ENCODE assay signal across 8 cellular contexts in genomic region chr6:144283781-144284473, GRCh38. TPM values are rescaled to one million over a fixed set of nuclear protein-coding genes. Genes with fewer than 3 reads are reported as not detected.
DNase-seq lines count a peak whose midpoint lies in the region; ATAC-seq, FAIRE-seq and TF ChIP-seq lines count a peak whose summit lies in the region.

No MANE protein-coding gene starts in this region.

- in situ Hi-C loops in astrocyte of the cerebellum (cut with HindIII; ENCODE audit: low sequenced_read_pairs): loop anchor here (25.0 kb wide), 1 partner anchor 172 kb away; no protein-coding TSS in a partner anchor

- no peak for TF ChIP-seq POLR2A in right lobe of liver (IDR thresholded peaks at IDR 0.05)

- TF ChIP-seq CTCF in HEK293 (tag by site-specific recombination; IDR thresholded peaks at IDR 0.05) (no peak), astrocyte of the cerebellum (IDR thresholded peaks at IDR 0.05; ENCODE audit: low read depth, low read length, missing control alignments) (peak; percentile 31), right lobe of liver (IDR thresholded peaks at IDR 0.05) (peak in 3 of 4 donors; percentile 6 to 13 (median 9))

- H3K27me3 ChIP-seq in ACC112 (ENCODE audit: insufficient read depth, low read length): no peaks in the 10 kb centered on the region
- H3K27me3 ChIP-seq in right lobe of liver: no peaks in the 10 kb centered on the region

- whole genome bisulfite sequencing in right lobe of liver (ENCODE audit: insufficient coverage, low coverage, low lambda C conversion rate, missing lambda C conversion rate): 6% methylated on average over 13 of the region's 13 CpGs

- peak overlapping the region; percentile 89 for H2AFZ ChIP-seq in ACC112 (ENCODE audit: low read length, unreplicated experiment)

- peaks cover 16% of the 10 kb centered on the region for H3K4me1 ChIP-seq in ACC112 (ENCODE audit: control insufficient read depth, insufficient read depth, low read length, unreplicated experiment)
- peaks cover 9% of the 10 kb centered on the region; the same call in 1 of the 2 replicates for H3K4me1 ChIP-seq in HEK293 (ENCODE audit: control insufficient read depth, insufficient read depth, low read length)
- peaks cover 0 to 19% (median 5%) of the 10 kb centered on the region in 4 donors for H3K4me1 ChIP-seq in right lobe of liver

- CTCF ChIA-PET in HEK293 (lab: Yijun Ruan, JAX): no interaction called here

- H3K4me3 ChIP-seq in ACC112 (ENCODE audit: low read depth, low read length): peak overlapping the region; percentile 91
- peak overlapping the region; percentile 86 for H3K4me3 ChIP-seq in HEK293 (ENCODE audit: low read depth, low read length)
- peak overlapping the region; percentile 82 for H3K4me3 ChIP-seq in astrocyte of the cerebellum (ENCODE audit: low read depth, low read length)
- peak overlapping the region; percentile 80 to 94 (median 89) for H3K4me3 ChIP-seq in right lobe of liver

- ATAC-seq in right lobe of liver (no peak), GM19397 (IDR thresholded peaks at IDR 0.05; ENCODE audit: unreplicated experiment) (no peak)

- POLR2A ChIA-PET in HEK293 (lab: Yijun Ruan, JAX): interaction anchor here (0.6 to 1.2 kb wide), 3 partner anchors 19 to 92 kb away, joined by 3 to 4 read pairs (median 3); no protein-coding TSS in a partner anchor

- peak overlapping the region; percentile 73 for H3K27ac ChIP-seq in ACC112 (ENCODE audit: low read depth, low read length)
- peak overlapping the region; percentile 99; the same call in 1 of the 2 replicates for H3K27ac ChIP-seq in HEK293 (ENCODE audit: extremely low read depth, low read depth, low read length)
- peak overlapping the region; percentile 31 to 96 (median 96) for H3K27ac ChIP-seq in right lobe of liver

- H3K36me3 ChIP-seq in ACC112 (ENCODE audit: insufficient read depth, low read length) (no peaks in the 10 kb centered on the region), HEK293 (ENCODE audit: control insufficient read depth in 2 of 2, insufficient read depth in 1 of 2, low read length in 2 of 2) (no peaks in the 10 kb centered on the region), right lobe of liver (no peaks in the 10 kb centered on the region)

- FAIRE-seq in urothelium cell line (lab: Jason Lieb, UNC): no peak

- H3K9me3 ChIP-seq in HEK293 (ENCODE audit: control insufficient read depth, insufficient read depth, low read depth, low read length): no peaks in the 10 kb centered on the region
- no peaks in the 10 kb centered on the region for H3K9me3 ChIP-seq in right lobe of liver

- no peak for DNase-seq in astrocyte of the cerebellum (ENCODE audit: low read depth)
- DNase-seq in right lobe of liver: no peak
- peak; percentile 16 for DNase-seq in urothelium cell line (ENCODE audit: low spot score)
- no peak for DNase-seq in NCI-H1436 (lab: John Stamatoyannopoulos, UW)
- no peak for DNase-seq in DMS114 treated with DMSO at 0.1 percent for 48 hours (lab: John Stamatoyannopoulos, UW; ENCODE audit: unreplicated experiment)

- intact Hi-C loops in right lobe of liver (cut with DNase I): no loop called here

- H3K79me2 ChIP-seq in ACC112 (ENCODE audit: control insufficient read depth, insufficient read depth, low read length, unreplicated experiment): peaks cover 42% of the 10 kb centered on the region

TF ChIP-seq in HEK293, 187 proteins besides CTCF, POLR2A, EP300 and RAD21 (continues in another document):
- TF ChIP-seq KLF9 (tag by site-specific recombination; IDR thresholded peaks at IDR 0.05; ENCODE audit: low read depth) (no peak), ZNF624 (tag by site-specific recombination; IDR thresholded peaks at IDR 0.05) (no peak), ZBTB49 (tag by site-specific recombination; IDR thresholded peaks at IDR 0.05; ENCODE audit: low read depth) (no peak), PRDM6 (tag by site-specific recombination; IDR thresholded peaks at IDR 0.05) (peak; percentile 61), EGR2 (tag by site-specific recombination; IDR thresholded peaks at IDR 0.05; ENCODE audit: low read depth) (no peak), HIC1 (tag by site-specific recombination; IDR thresholded peaks at IDR 0.05) (no peak), PRDM10 (tag by site-specific recombination; IDR thresholded peaks at IDR 0.05) (peak; percentile 8; the same call in 1 of the 2 replicates), ZNF133 (tag by site-specific recombination; IDR thresholded peaks at IDR 0.05) (no peak), ZNF791 (tag by site-specific recombination; IDR thresholded peaks at IDR 0.05) (no peak)

RNA-seq across cellular contexts. Expression of gene UTRN, which starts 1.2 kb away (rescaled TPM):
- 10 to 100 TPM; 27.7 to 66.5 (median 40.8) TPM for total RNA-seq in right lobe of liver
